ENCODE assay signal across 17 cellular contexts in the genomic region with DNA sequence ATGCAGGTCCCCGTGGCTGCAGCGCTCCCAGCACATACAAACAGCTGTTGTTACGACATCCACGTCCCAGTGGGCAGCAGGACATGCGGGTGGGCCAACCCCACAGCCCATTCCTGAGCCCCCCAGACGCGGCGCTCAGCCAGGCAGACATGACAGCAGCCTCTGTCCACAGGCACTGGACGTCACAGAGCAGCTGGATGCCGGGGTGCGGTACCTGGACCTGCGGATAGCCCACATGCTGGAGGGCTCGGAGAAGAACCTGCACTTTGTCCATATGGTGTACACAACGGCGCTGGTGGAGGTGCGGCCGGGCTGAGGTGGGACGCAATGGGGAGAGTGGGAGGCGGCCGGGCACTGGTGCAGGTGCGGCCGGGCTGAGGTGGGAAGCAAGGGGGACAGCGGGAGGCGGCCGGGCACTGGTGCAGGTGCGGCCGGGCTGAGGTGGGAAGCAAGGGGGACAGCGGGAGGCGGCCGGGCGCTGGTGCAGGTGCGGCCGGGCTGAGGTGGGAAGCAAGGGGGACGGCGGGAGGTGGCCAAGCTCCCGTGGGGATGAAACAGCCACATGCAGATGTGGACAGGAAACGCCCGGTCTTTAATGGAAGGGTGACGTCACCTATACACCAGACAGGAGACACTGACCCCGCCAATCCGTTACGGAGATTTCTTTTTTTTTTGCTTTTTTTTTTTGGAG.
"Had no signal": no experiment of that assay in that cellular context is flagged by ENCODE, and none has a peak within 500 bp of the region (broad histone marks: within the 10 kb centered on the region; RNA-seq: fewer than 3 reads in every experiment).

No MANE protein-coding gene starts in this region.

- H3K4me3 ChIP-seq: tibial artery had no signal

- DNase-seq: activated CD4-positive, CD25-positive, alpha-beta regulatory T cell treated with anti-CD3 and anti-CD28 coated beads, Interleukin-2, amount 50 U/mL, for 72 hours; activated CD8-positive, alpha-beta T cell treated with anti-CD3 and anti-CD28 coated beads, Interleukin-2, amount 10 ng/mL, durations not matched to agents 7 days and 5 days; activated naive CD4-positive, alpha-beta T cell; anterior cingulate cortex; cerebellar nuclear complex; dermis blood vessel endothelial cell; effector memory CD8-positive, alpha-beta T cell; foreskin melanocyte; immature natural killer cell; left colon; nephron progenitor cell; T-helper 1 cell; T1000 had no signal

- H3K4me1 ChIP-seq: tibial artery had no signal

- H3K4me3 Mint-ChIP-seq: activated CD8-positive, alpha-beta T cell treated with anti-CD3 and anti-CD28 coated beads, Interleukin-2, amount 10 ng/mL, durations not matched to agents 7 days and 5 days; effector memory CD8-positive, alpha-beta T cell; immature natural killer cell; nephron progenitor cell; stimulated activated memory B cell treated with anti-CD40 and anti-IgM and Interleukin-4, amounts not matched to agents 10 μg/mL and 1 μg/mL and 100 μg/mL, for 72 hours had no signal

- H3K27ac ChIP-seq: epithelial cell of prostate, tibial artery had no signal

- H3K4me1 Mint-ChIP-seq: stimulated activated memory B cell treated with anti-CD40 and anti-IgM and Interleukin-4, amounts not matched to agents 10 μg/mL and 1 μg/mL and 100 μg/mL, for 72 hours had no signal

- H3K27me3 Mint-ChIP-seq: effector memory CD8-positive, alpha-beta T cell; stimulated activated memory B cell treated with anti-CD40 and anti-IgM and Interleukin-4, amounts not matched to agents 10 μg/mL and 1 μg/mL and 100 μg/mL, for 72 hours had no signal

- H3K9me3 Mint-ChIP-seq: effector memory CD8-positive, alpha-beta T cell; immature natural killer cell; stimulated activated memory B cell treated with anti-CD40 and anti-IgM and Interleukin-4, amounts not matched to agents 10 μg/mL and 1 μg/mL and 100 μg/mL, for 72 hours had no signal

- H3K27ac Mint-ChIP-seq: activated CD8-positive, alpha-beta T cell treated with anti-CD3 and anti-CD28 coated beads, Interleukin-2, amount 10 ng/mL, durations not matched to agents 7 days and 5 days; immature natural killer cell; nephron progenitor cell; stimulated activated memory B cell treated with anti-CD40 and anti-IgM and Interleukin-4, amounts not matched to agents 10 μg/mL and 1 μg/mL and 100 μg/mL, for 72 hours had no signal

- H3K27me3 ChIP-seq: tibial artery had no signal

- ATAC-seq: activated CD8-positive, alpha-beta T cell treated with anti-CD3 and anti-CD28 coated beads, Interleukin-2, amount 10 ng/mL, durations not matched to agents 7 days and 5 days; effector memory CD8-positive, alpha-beta T cell; left colon; SK-N-SH treated with all-trans-retinoic acid at 6 μM for 48 hours; stimulated activated memory B cell treated with anti-CD40 and anti-IgM and Interleukin-4, amounts not matched to agents 10 μg/mL and 1 μg/mL and 100 μg/mL, for 72 hours had no signal

- H3K9me3 ChIP-seq: tibial artery had no signal
